ENCODE assay signal across 26 cellular contexts in the genomic region with DNA sequence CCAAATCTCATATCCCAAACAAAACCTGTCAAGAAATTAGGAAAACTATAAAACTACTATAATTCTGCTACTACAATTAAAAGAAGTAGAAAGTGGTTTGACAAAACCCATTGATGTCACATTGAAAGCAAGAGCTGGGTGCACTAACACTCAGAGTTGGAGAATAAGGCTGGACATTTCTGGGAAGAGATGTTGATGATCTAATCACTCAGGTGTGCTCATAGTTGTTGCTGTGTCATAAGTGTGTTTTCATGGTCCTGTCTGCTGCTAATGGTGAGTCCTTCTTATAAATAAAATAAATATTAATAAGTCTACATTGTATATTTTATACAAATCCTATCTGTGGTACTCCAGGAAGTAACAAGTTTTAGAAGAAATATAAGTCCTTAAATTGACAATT.
"Had no signal": no experiment of that assay in that cellular context is flagged by ENCODE, and none has a peak within 500 bp of the region (broad histone marks: within the 10 kb centered on the region; RNA-seq: fewer than 3 reads in every experiment).

No MANE protein-coding gene starts in this region.

- H3K27me3 ChIP-seq: neutrophil, ovary, right lobe of liver, sigmoid colon, suprapubic skin, testis, tibial artery, transverse colon, upper lobe of right lung, uterus had no signal

- H3K36me3 ChIP-seq: neutrophil, ovary, right lobe of liver, sigmoid colon, suprapubic skin, tibial artery, transverse colon, upper lobe of right lung, uterus had no signal

- FAIRE-seq: small intestine had no signal

- H3K4me3 ChIP-seq: ovary, psoas muscle, right lobe of liver, sigmoid colon, suprapubic skin, testis, tibial artery, transverse colon, upper lobe of right lung, uterus had no signal

- DNase-seq: naive thymus-derived CD8-positive, alpha-beta T cell; nephron progenitor cell; nucleus accumbens; ovary; posterior cingulate gyrus; psoas muscle; right cardiac atrium; right lobe of liver; sigmoid colon; small intestine; stimulated activated CD4-positive, alpha-beta T cell treated with anti-CD3 and anti-CD28 coated beads, Interleukin-15, amount 100 ng/mL, for 24 hours; stimulated activated CD4-positive, alpha-beta T cell treated with anti-CD3 and anti-CD28 coated beads, Interleukin-2, amount 100 ng/mL, for 24 hours; stimulated activated CD4-positive, alpha-beta T cell treated with anti-CD3 and anti-CD28 coated beads, Interleukin-2, amount 100 ng/mL, for 48 hours; stimulated activated CD4-positive, alpha-beta T cell treated with anti-CD3 and anti-CD28 coated beads, Interleukin-4, amount 100 ng/mL, for 4 hours; stimulated activated CD8-positive, alpha-beta memory T cell treated with anti-CD3 and anti-CD28 coated beads, Interleukin-4, amount 100 ng/mL, for 48 hours; stimulated activated naive CD4-positive, alpha-beta T cell; stimulated activated naive CD8-positive, alpha-beta T cell treated with anti-CD3 and anti-CD28 coated beads, Interleukin-15, amount 100 ng/mL, for 72 hours; stimulated activated naive CD8-positive, alpha-beta T cell treated with anti-CD3 and anti-CD28 coated beads, Interleukin-15, Interleukin-2, amounts not matched to agents 100 U/mL and 50 U/mL, for 24 hours; substantia nigra; testis; tibial artery; transverse colon; upper lobe of right lung; uterus had no signal
